Comparison of ENCODE assay signal across 11 cellular contexts in the genomic region with DNA sequence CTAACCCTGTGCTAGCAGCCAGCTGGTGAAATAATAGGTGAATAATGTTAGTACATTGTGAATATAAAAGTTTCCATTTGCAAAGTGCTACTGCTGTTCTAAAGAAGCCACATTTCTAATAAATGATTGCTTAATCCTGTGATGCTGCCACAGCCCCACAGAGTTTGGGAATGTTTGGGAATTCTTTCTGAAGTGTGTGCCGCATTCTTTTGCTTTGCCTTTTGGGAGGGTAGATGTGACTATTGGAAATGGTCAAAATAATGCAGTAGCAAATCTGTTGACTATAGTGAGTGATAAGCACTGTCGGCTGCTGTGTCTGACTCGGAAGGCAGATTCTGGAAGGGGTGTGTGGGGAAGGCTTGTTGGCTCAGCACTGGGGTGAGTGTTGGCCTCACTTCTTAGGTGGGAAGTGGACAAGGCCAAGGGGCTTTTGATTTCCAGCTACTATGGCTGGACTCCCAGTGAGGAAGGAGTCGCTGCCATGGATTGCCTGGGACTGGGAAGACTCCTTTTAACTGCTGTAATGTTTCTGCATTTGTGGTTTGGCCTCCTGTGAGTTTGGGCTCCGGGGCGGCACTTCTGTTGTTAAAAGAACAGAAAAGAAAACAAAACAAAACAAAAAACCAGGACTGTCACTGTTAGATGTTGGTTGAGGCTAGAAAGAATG. TPM values are rescaled to one million over a fixed set of nuclear protein-coding genes. Genes with fewer than 3 reads are reported as not detected.
DNase-seq lines count a peak whose midpoint lies in the region; ATAC-seq and TF ChIP-seq lines count a peak whose summit lies in the region.
"Had no signal": no experiment of that assay in that cellular context is flagged by ENCODE, and none has a peak within 500 bp of the region (broad histone marks: within the 10 kb centered on the region; RNA-seq: fewer than 3 reads in every experiment).

No MANE protein-coding gene starts in this region.

- H3K9me3 ChIP-seq in MG63, result no peaks in the 10 kb centered on the region
- no peaks in the 10 kb centered on the region for H3K9me3 ChIP-seq in stomach smooth muscle (ENCODE audit: control insufficient read depth in 2 of 2, low read length in 2 of 2)

- no peak overlapping the region for H3K4me3 ChIP-seq in MG63
- H3K4me3 ChIP-seq in stomach smooth muscle (ENCODE audit: low read length in 2 of 2), result peak overlapping the region; percentile 0 to 47

- H3K36me3 ChIP-seq in MG63, result no peaks in the 10 kb centered on the region
- H3K36me3 ChIP-seq in stomach smooth muscle (ENCODE audit: control insufficient read depth in 2 of 2, insufficient read depth in 2 of 2, low read length in 2 of 2), result peaks cover 5 to 27% of the 10 kb centered on the region in 2 donors

- no peak for TF ChIP-seq CTCF in chondrocyte (IDR thresholded peaks at IDR 0.05)

- H3K9me3 Mint-ChIP-seq in chondrocyte (ENCODE audit: low read depth), result no peaks in the 10 kb centered on the region
- H3K9me3 Mint-ChIP-seq in activated T-helper 2 cell treated with anti-CD3 and anti-CD28 coated beads, Interferon-gamma antibody, Interleukin-2, Interleukin-4, amounts not matched to agents 10 μg/mL and 5 μg/mL and 100 μg/mL, durations not matched to agents 14 hours and 24 hours and 36 hours, result no peaks in the 10 kb centered on the region
- H3K9me3 Mint-ChIP-seq: memory B cell had no signal

- H3K4me3 Mint-ChIP-seq in chondrocyte (ENCODE audit: unreplicated experiment), result no peak overlapping the region
- H3K4me3 Mint-ChIP-seq in activated T-helper 2 cell treated with anti-CD3 and anti-CD28 coated beads, Interferon-gamma antibody, Interleukin-2, Interleukin-4, amounts not matched to agents 10 μg/mL and 5 μg/mL and 100 μg/mL, durations not matched to agents 14 hours and 24 hours and 36 hours (ENCODE audit: low read depth), result no peak overlapping the region
- H3K4me3 Mint-ChIP-seq: memory B cell had no signal

- H3K27ac Mint-ChIP-seq in chondrocyte (ENCODE audit: unreplicated experiment), result peak overlapping the region; percentile 86
- no peak overlapping the region for H3K27ac Mint-ChIP-seq in activated T-helper 2 cell treated with anti-CD3 and anti-CD28 coated beads, Interferon-gamma antibody, Interleukin-2, Interleukin-4, amounts not matched to agents 10 μg/mL and 5 μg/mL and 100 μg/mL, durations not matched to agents 14 hours and 24 hours and 36 hours
- H3K27ac Mint-ChIP-seq: memory B cell had no signal

- intact Hi-C loops in activated T-helper 2 cell treated with anti-CD3 and anti-CD28 coated beads, Interferon-gamma antibody, Interleukin-2, Interleukin-4, amounts not matched to agents 10 μg/mL and 5 μg/mL and 100 μg/mL, durations not matched to agents 14 hours and 24 hours and 36 hours (cut with micrococcal nuclease), result no loop called here

- peaks cover 13% of the 10 kb centered on the region for H3K27me3 Mint-ChIP-seq in chondrocyte (ENCODE audit: low read depth)
- peaks cover 34% of the 10 kb centered on the region for H3K27me3 Mint-ChIP-seq in activated T-helper 2 cell treated with anti-CD3 and anti-CD28 coated beads, Interferon-gamma antibody, Interleukin-2, Interleukin-4, amounts not matched to agents 10 μg/mL and 5 μg/mL and 100 μg/mL, durations not matched to agents 14 hours and 24 hours and 36 hours (ENCODE audit: low read depth)

- H3K27me3 ChIP-seq in MG63 (peaks cover 13% of the 10 kb centered on the region; the same call in 1 of the 2 replicates), stomach smooth muscle (ENCODE audit: control insufficient read depth in 1 of 2, insufficient read depth in 2 of 2, low read length in 2 of 2) (no peaks in the 10 kb centered on the region)

- DNase-seq in MG63 (peak; percentile 79), chondrocyte (ENCODE audit: low spot score) (no peak), left lobe of liver (ENCODE audit: low spot score) (peak; percentile 44), EL (no peak), NCI-H2227 (lab: John Stamatoyannopoulos, UW; ENCODE audit: unreplicated experiment) (no peak)
- no peak for DNase-seq in activated T-helper 2 cell treated with anti-CD3 and anti-CD28 coated beads, Interferon-gamma antibody, Interleukin-2, Interleukin-4, amounts not matched to agents 10 μg/mL and 5 μg/mL and 100 μg/mL, durations not matched to agents 14 hours and 24 hours and 36 hours (ENCODE audit: low spot score)
- DNase-seq: activated T-cell treated with anti-CD3 and anti-CD28 coated beads, Interleukin-2, amount 50 U/mL, for 48 hours; NCI-H2171 treated with DMSO at 0.1 percent for 48 hours had no signal

- ATAC-seq in left lobe of liver (peak; percentile 3), GM19351 (IDR thresholded peaks at IDR 0.05; ENCODE audit: unreplicated experiment) (no peak)

- H3K27ac ChIP-seq in stomach smooth muscle (ENCODE audit: low read length), result peak overlapping the region; percentile 58

- peak overlapping the region; percentile 17 to 42 for H3K9ac ChIP-seq in stomach smooth muscle (ENCODE audit: low read length in 2 of 2)

- H3K4me1 ChIP-seq in stomach smooth muscle (ENCODE audit: control insufficient read depth, insufficient read depth, low read length), result peaks cover 84% of the 10 kb centered on the region

- peaks cover 22% of the 10 kb centered on the region for H3K36me3 Mint-ChIP-seq in chondrocyte (ENCODE audit: low read depth)
- peaks cover 2% of the 10 kb centered on the region for H3K36me3 Mint-ChIP-seq in activated T-helper 2 cell treated with anti-CD3 and anti-CD28 coated beads, Interferon-gamma antibody, Interleukin-2, Interleukin-4, amounts not matched to agents 10 μg/mL and 5 μg/mL and 100 μg/mL, durations not matched to agents 14 hours and 24 hours and 36 hours (ENCODE audit: low read depth)
- H3K36me3 Mint-ChIP-seq: memory B cell had no signal

- H3K4me1 Mint-ChIP-seq in chondrocyte (ENCODE audit: low read depth), result peaks cover 77% of the 10 kb centered on the region
- peaks cover 64% of the 10 kb centered on the region for H3K4me1 Mint-ChIP-seq in activated T-helper 2 cell treated with anti-CD3 and anti-CD28 coated beads, Interferon-gamma antibody, Interleukin-2, Interleukin-4, amounts not matched to agents 10 μg/mL and 5 μg/mL and 100 μg/mL, durations not matched to agents 14 hours and 24 hours and 36 hours (ENCODE audit: low read depth)

RNA-seq across cellular contexts. Expression of a gene that starts 20.0 kb away (rescaled TPM):
- total RNA-seq in MG63 (2014; rRNA removed; shearing (Covaris generic); ENCODE audit: low replicate concordance), result not detected in 2 replicates
- total RNA-seq in chondrocyte, result 18.5 to 22.0 TPM (median 21.9 TPM) in 3 replicates
- total RNA-seq in left lobe of liver, result 160 TPM
- total RNA-seq in activated T-helper 2 cell treated with anti-CD3 and anti-CD28 coated beads, Interferon-gamma antibody, Interleukin-2, Interleukin-4, amounts not matched to agents 10 μg/mL and 5 μg/mL and 100 μg/mL, durations not matched to agents 14 hours and 24 hours and 36 hours, result 2.8 and 2.9 TPM in 2 replicates

Comparison
In these comparisons a context has a peak if more than half of its experiments do, and no peak if none do; other contexts are left out.
1. DNase-seq: peak in MG63 (single experiment) and left lobe of liver (single experiment); none in chondrocyte (single experiment), activated T-helper 2 cell treated with anti-CD3 and anti-CD28 coated beads, Interferon-gamma antibody, Interleukin-2, Interleukin-4, amounts not matched to agents 10 μg/mL and 5 μg/mL and 100 μg/mL, durations not matched to agents 14 hours and 24 hours and 36 hours (single experiment), EL (single experiment) and NCI-H2227 (single experiment).